ENCODE assay signal across 15 cellular contexts in the genomic region with DNA sequence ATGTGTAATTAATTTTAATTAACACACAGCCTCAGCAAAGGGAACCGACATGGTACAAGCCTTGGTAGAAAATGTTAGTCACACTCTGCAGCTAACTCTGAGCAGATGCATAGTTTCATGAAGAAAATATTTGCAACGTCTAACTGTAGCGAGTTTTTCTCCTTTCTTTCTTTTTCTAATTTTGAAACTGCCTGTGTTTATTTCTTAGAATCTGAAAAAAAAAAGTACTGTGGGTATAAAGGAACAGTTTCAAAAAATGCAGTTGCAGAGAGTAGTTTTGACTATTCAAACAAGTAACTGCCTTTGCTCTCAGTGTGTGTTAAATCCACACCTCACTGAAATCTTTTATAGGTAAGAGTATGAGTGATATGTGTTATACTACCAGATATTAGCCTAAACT.
DNase-seq lines count a peak whose midpoint lies in the region; ATAC-seq and TF ChIP-seq lines count a peak whose summit lies in the region.
"Had no signal": no experiment of that assay in that cellular context is flagged by ENCODE, and none has a peak within 500 bp of the region (broad histone marks: within the 10 kb centered on the region; RNA-seq: fewer than 3 reads in every experiment).

No MANE protein-coding gene starts in this region.

- H3K27ac ChIP-seq in ACC112 (ENCODE audit: low read depth, low read length) (no peak overlapping the region), PC-3 (ENCODE audit: low read length) (no peak overlapping the region)
- H3K27ac ChIP-seq: BLaER1 treated with 17β-estradiol and CSF1 and Interleukin-3, amounts not matched to agents 10 nM and 100 nM had no signal

- peak overlapping the region; percentile 79 for H3K4me3 Mint-ChIP-seq in HFFc6
- peak overlapping the region; percentile 56 for H3K4me3 Mint-ChIP-seq in activated naive CD8-positive, alpha-beta T cell treated with anti-CD3 and anti-CD28 coated beads, Interleukin-2, amount 10 ng/mL, durations not matched to agents 7 days and 5 days

- intact Hi-C loops in PC-3 (cut with micrococcal nuclease), result no loop called here

- no peaks in the 10 kb centered on the region for H3K79me2 ChIP-seq in ACC112 (ENCODE audit: control insufficient read depth, insufficient read depth, low read length, unreplicated experiment)
- no peaks in the 10 kb centered on the region for H3K79me2 ChIP-seq in PC-3 (ENCODE audit: low read length)

- no peaks in the 10 kb centered on the region for H3K9me3 Mint-ChIP-seq in HFFc6
- no peaks in the 10 kb centered on the region for H3K9me3 Mint-ChIP-seq in activated naive CD8-positive, alpha-beta T cell treated with anti-CD3 and anti-CD28 coated beads, Interleukin-2, amount 10 ng/mL, durations not matched to agents 7 days and 5 days

- TF ChIP-seq CTCF in HFFc6 (IDR thresholded peaks at IDR 0.05) (no peak), PC-3 (conservative IDR thresholded peaks at IDR 0.05; ENCODE audit: low read depth, low read length) (no peak)

- peaks cover 36% of the 10 kb centered on the region for H3K4me1 ChIP-seq in ACC112 (ENCODE audit: control insufficient read depth, insufficient read depth, low read length, unreplicated experiment)
- peaks cover 15% of the 10 kb centered on the region for H3K4me1 ChIP-seq in PC-3 (ENCODE audit: insufficient read depth, low read length)
- H3K4me1 ChIP-seq: BLaER1 treated with 17β-estradiol and CSF1 and Interleukin-3, amounts not matched to agents 10 nM and 100 nM had no signal

- POLR2A ChIA-PET in activated naive CD8-positive, alpha-beta T cell treated with anti-CD3 and anti-CD28 coated beads, Interleukin-2, amount 10 ng/mL, durations not matched to agents 7 days and 5 days (lab: Charles Lee), result interaction anchor here (0.6 kb wide), 1 partner anchor 145 kb away, joined by 3 read pairs; no protein-coding TSS in a partner anchor
- POLR2A ChIA-PET in PC-3 (lab: Charles Lee; ENCODE audit: unreplicated experiment), result interaction anchor here (0.8 kb wide), 1 partner anchor 89 kb away, joined by 6 read pairs; no protein-coding TSS in a partner anchor

- ATAC-seq in activated naive CD8-positive, alpha-beta T cell treated with anti-CD3 and anti-CD28 coated beads, Interleukin-2, amount 10 ng/mL, durations not matched to agents 7 days and 5 days (ENCODE audit: low read depth), result peak; percentile 45
- ATAC-seq in PC-3, result no peak
- ATAC-seq in HG03520 (IDR thresholded peaks at IDR 0.05; ENCODE audit: unreplicated experiment), result no peak
- no peak for ATAC-seq in HG02938 (IDR thresholded peaks at IDR 0.05; ENCODE audit: unreplicated experiment)

- no peaks in the 10 kb centered on the region for H3F3A ChIP-seq in PC-3 (ENCODE audit: low read length, unreplicated experiment)

- no peaks in the 10 kb centered on the region for H3K36me3 Mint-ChIP-seq in HFFc6 (ENCODE audit: low read depth)
- peaks cover 5% of the 10 kb centered on the region for H3K36me3 Mint-ChIP-seq in activated naive CD8-positive, alpha-beta T cell treated with anti-CD3 and anti-CD28 coated beads, Interleukin-2, amount 10 ng/mL, durations not matched to agents 7 days and 5 days

- H3K36me3 ChIP-seq in ACC112 (ENCODE audit: insufficient read depth, low read length) (no peaks in the 10 kb centered on the region), PC-3 (ENCODE audit: low read depth, low read length) (no peaks in the 10 kb centered on the region)
- H3K36me3 ChIP-seq: BLaER1 treated with 17β-estradiol and CSF1 and Interleukin-3, amounts not matched to agents 10 nM and 100 nM had no signal

- H3K9ac ChIP-seq in PC-3 (ENCODE audit: low read length), result no peak overlapping the region
- H3K9ac ChIP-seq: BLaER1 treated with 17β-estradiol and CSF1 and Interleukin-3, amounts not matched to agents 10 nM and 100 nM had no signal

- CTCF ChIA-PET in PC-3 (lab: Charles Lee), result no interaction called here

- DNase-seq in HFFc6 (peak; percentile 21), myocyte (ENCODE audit: low read depth) (peak; percentile 2), RKO (ENCODE audit: low spot score) (no peak), PC-3 (no peak)
- DNase-seq in activated naive CD8-positive, alpha-beta T cell treated with anti-CD3 and anti-CD28 coated beads, Interleukin-2, amount 10 ng/mL, durations not matched to agents 7 days and 5 days, result no peak
- DNase-seq: DMS79; hippocampal formation; mammary epithelial cell; NCI-H1092 treated with DMSO at 0.1 percent for 48 hours; stimulated activated CD4-positive, alpha-beta T cell treated with anti-CD3 and anti-CD28 coated beads, Interleukin-4, amount 100 ng/mL, for 1 hour; stimulated activated naive CD4-positive, alpha-beta T cell treated with Interleukin-2 at 50 U/mL for 16 hours had no signal

- H3K4me2 ChIP-seq in PC-3 (ENCODE audit: low read length), result no peak overlapping the region
- H3K4me2 ChIP-seq: BLaER1 treated with 17β-estradiol and CSF1 and Interleukin-3, amounts not matched to agents 10 nM and 100 nM had no signal

- BruUV-seq in PC-3 (replicated peaks; lab: Mats Ljungman, UMichigan), result no TSS peak

- H4K20me1 ChIP-seq in PC-3 (ENCODE audit: low read length), result no peaks in the 10 kb centered on the region
- H4K20me1 ChIP-seq: BLaER1 treated with 17β-estradiol and CSF1 and Interleukin-3, amounts not matched to agents 10 nM and 100 nM had no signal

- H3K4me3 ChIP-seq in ACC112 (ENCODE audit: low read depth, low read length) (peak overlapping the region; percentile 25; the same call in 1 of the 2 replicates), PC-3 (ENCODE audit: low read length) (no peak overlapping the region)
- H3K4me3 ChIP-seq: BLaER1 treated with 17β-estradiol and CSF1 and Interleukin-3, amounts not matched to agents 10 nM and 100 nM had no signal

- H3K27me3 ChIP-seq in ACC112 (ENCODE audit: insufficient read depth, low read length) (no peaks in the 10 kb centered on the region), PC-3 (ENCODE audit: low read length) (no peaks in the 10 kb centered on the region)
- H3K27me3 ChIP-seq: BLaER1 treated with 17β-estradiol and CSF1 and Interleukin-3, amounts not matched to agents 10 nM and 100 nM had no signal

- no peaks in the 10 kb centered on the region for H3K9me3 ChIP-seq in PC-3 (ENCODE audit: low read length)
- H3K9me3 ChIP-seq: BLaER1 treated with 17β-estradiol and CSF1 and Interleukin-3, amounts not matched to agents 10 nM and 100 nM had no signal

- no peaks in the 10 kb centered on the region for H3K9me2 ChIP-seq in PC-3 (replicated peaks; ENCODE audit: low read length)

- H2AFZ ChIP-seq in ACC112 (ENCODE audit: low read length, unreplicated experiment) (no peak overlapping the region), PC-3 (ENCODE audit: low read length) (no peak overlapping the region)

- no peaks in the 10 kb centered on the region; the same call in 1 of the 2 replicates for H3K27me3 Mint-ChIP-seq in HFFc6 (ENCODE audit: insufficient read depth)
- no peaks in the 10 kb centered on the region for H3K27me3 Mint-ChIP-seq in activated naive CD8-positive, alpha-beta T cell treated with anti-CD3 and anti-CD28 coated beads, Interleukin-2, amount 10 ng/mL, durations not matched to agents 7 days and 5 days

- H3K4me1 Mint-ChIP-seq in HFFc6 (ENCODE audit: low read depth), result peaks cover 55% of the 10 kb centered on the region
- peaks cover 13% of the 10 kb centered on the region for H3K4me1 Mint-ChIP-seq in activated naive CD8-positive, alpha-beta T cell treated with anti-CD3 and anti-CD28 coated beads, Interleukin-2, amount 10 ng/mL, durations not matched to agents 7 days and 5 days

- peak overlapping the region; percentile 48 for H3K27ac Mint-ChIP-seq in HFFc6
- peak overlapping the region; percentile 34 for H3K27ac Mint-ChIP-seq in activated naive CD8-positive, alpha-beta T cell treated with anti-CD3 and anti-CD28 coated beads, Interleukin-2, amount 10 ng/mL, durations not matched to agents 7 days and 5 days

Comparison
In these comparisons a context has a peak if more than half of its experiments do, and no peak if none do; other contexts are left out.
1. DNase-seq: peak in HFFc6 (single experiment) and myocyte (single experiment); none in activated naive CD8-positive, alpha-beta T cell treated with anti-CD3 and anti-CD28 coated beads, Interleukin-2, amount 10 ng/mL, durations not matched to agents 7 days and 5 days (single experiment), RKO (single experiment) and PC-3 (single experiment).